In genomic region chr6:31952140-31952805, GRCh38 we compare ENCODE assay signal across 1 cellular context.
A peak's percentile ranks its signal among the peaks of the same experiment; 100 is the strongest.
TF ChIP-seq lines count a peak whose summit lies in the region.

No MANE protein-coding gene starts in this region.

TF ChIP-seq in GM12878, 131 proteins besides CTCF, POLR2A, EP300 and RAD21:
- no peak for TF ChIP-seq MTA2 (IDR thresholded peaks at IDR 0.05; ENCODE audit: low read depth)
- TF ChIP-seq SMC3 (IDR thresholded peaks at IDR 0.05; ENCODE audit: borderline replicate concordance, low read length), result peak; percentile 18; the same call in 1 of the 2 replicates
